Comparison of ENCODE assay signal across 7 cellular contexts in genomic region chr6:164436976-164437375, GRCh38.
"Had no signal": no experiment of that assay in that cellular context is flagged by ENCODE, and none has a peak within 500 bp of the region (broad histone marks: within the 10 kb centered on the region; RNA-seq: fewer than 3 reads in every experiment).

No MANE protein-coding gene starts in this region.

- H3K4me3 ChIP-seq: GM23248 had no signal

- ATAC-seq: HepG2 had no signal

- H3K4me1 Mint-ChIP-seq: H9, IgD-negative memory B cell had no signal

- DNase-seq: GM23248, GOT3, H9, HCEC 1CT had no signal

- FAIRE-seq: H54, HepG2 had no signal

- H2AFZ ChIP-seq: GM23248 had no signal

- H3K9ac ChIP-seq: GM23248 had no signal

- H3K27me3 Mint-ChIP-seq: IgD-negative memory B cell had no signal

- H3K27ac ChIP-seq: GM23248 had no signal

- H3K4me3 Mint-ChIP-seq: H9 had no signal
